Comparison of ENCODE assay signal across 9 cellular contexts in the genomic region with DNA sequence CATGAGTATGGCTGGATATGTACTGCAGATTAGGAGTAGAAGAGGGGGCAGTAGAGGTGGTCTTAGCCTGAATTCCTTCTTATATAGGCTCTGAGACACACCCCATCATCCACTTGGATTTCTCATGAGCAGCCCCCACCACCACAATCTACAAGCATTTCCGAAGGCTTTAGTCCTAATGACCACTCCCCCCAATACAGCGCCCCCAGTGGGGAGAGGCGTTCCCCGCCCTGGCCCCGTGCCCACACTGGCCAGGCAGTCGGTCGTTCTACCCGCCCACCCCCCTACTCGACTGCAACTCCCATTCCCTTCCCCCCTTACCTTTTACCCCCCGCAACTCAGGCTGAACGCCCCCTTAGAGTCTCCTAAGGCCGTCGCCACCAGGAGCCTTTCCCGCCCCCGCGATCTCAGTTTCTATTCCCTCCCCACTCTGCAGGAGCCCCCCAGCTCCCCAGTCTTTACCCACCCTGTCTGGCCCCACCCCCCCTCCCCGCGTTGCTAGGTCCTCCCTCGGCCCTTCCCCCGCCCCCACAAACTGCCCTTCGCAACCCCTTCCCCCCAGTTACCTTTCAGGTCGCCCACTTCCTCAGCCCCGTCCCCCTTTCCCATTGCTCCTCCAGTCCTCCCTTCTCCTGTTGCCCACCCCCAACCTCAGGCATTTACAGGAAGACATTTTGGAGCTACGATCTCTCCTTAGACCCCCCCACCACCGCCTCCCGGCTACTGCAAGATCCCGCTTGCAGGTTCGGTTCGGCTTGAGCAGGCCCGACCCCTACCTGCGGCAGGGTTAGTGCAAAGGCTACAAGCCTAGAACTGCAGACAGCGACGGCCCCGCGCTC. TPM values are rescaled to one million over a fixed set of nuclear protein-coding genes. Genes with fewer than 3 reads are reported as not detected.
DNase-seq lines count a peak whose midpoint lies in the region; ATAC-seq and TF ChIP-seq lines count a peak whose summit lies in the region.
"Had no signal": no experiment of that assay in that cellular context is flagged by ENCODE, and none has a peak within 500 bp of the region (broad histone marks: within the 10 kb centered on the region; RNA-seq: fewer than 3 reads in every experiment).

No MANE protein-coding gene starts in this region.

- no peaks in the 10 kb centered on the region for H3K9me3 ChIP-seq in right lobe of liver

- no peaks in the 10 kb centered on the region for H3K9me3 Mint-ChIP-seq in stimulated activated naive B cell treated with anti-CD40 and anti-IgM and Interleukin-4, amounts not matched to agents 10 μg/mL and 1 μg/mL and 100 μg/mL, for 72 hours

- peaks cover 0 to 6% of the 10 kb centered on the region in 2 donors for H3K27me3 ChIP-seq in right lobe of liver

- DNase-seq in DMS79 (lab: John Stamatoyannopoulos, UW): peak; percentile 1
- DNase-seq in HuH-7.5 (ENCODE audit: low spot score): peak; percentile 48
- peak; percentile 64 for DNase-seq in UCSD-AML1 (lab: John Stamatoyannopoulos, UW; ENCODE audit: unreplicated experiment)
- peak in 1 of 3 donors; percentile 35 for DNase-seq in right lobe of liver
- DNase-seq in stimulated activated naive B cell treated with anti-CD40 and anti-IgM and Interleukin-4, amounts not matched to agents 10 μg/mL and 1 μg/mL and 100 μg/mL, for 72 hours: peak; percentile 29

- H3K27me3 Mint-ChIP-seq in stimulated activated naive B cell treated with anti-CD40 and anti-IgM and Interleukin-4, amounts not matched to agents 10 μg/mL and 1 μg/mL and 100 μg/mL, for 72 hours: no peaks in the 10 kb centered on the region

- no peak for TF ChIP-seq POLR2A in right lobe of liver (IDR thresholded peaks at IDR 0.05)

- H3K36me3 Mint-ChIP-seq in stimulated activated naive B cell treated with anti-CD40 and anti-IgM and Interleukin-4, amounts not matched to agents 10 μg/mL and 1 μg/mL and 100 μg/mL, for 72 hours: peaks cover 12 to 17% of the 10 kb centered on the region in 2 donors

- peaks cover 17 to 32% of the 10 kb centered on the region in 2 donors for H3K4me1 Mint-ChIP-seq in stimulated activated naive B cell treated with anti-CD40 and anti-IgM and Interleukin-4, amounts not matched to agents 10 μg/mL and 1 μg/mL and 100 μg/mL, for 72 hours

- peak; percentile 18 to 37 (median 22) for TF ChIP-seq CTCF in right lobe of liver (IDR thresholded peaks at IDR 0.05)

- WGBS in right lobe of liver (ENCODE audit: insufficient coverage, low coverage, low lambda C conversion rate, missing lambda C conversion rate): 22% methylated on average over 26 of the region's 35 CpGs

- intact Hi-C loops in right lobe of liver (cut with DNase I): no loop called here

- peak overlapping the region; percentile 59 to 71 (median 59) for H3K4me3 ChIP-seq in right lobe of liver

- H3K36me3 ChIP-seq in right lobe of liver: peaks cover 0 to 7% (median 0%) of the 10 kb centered on the region in 4 donors

- H3K4me1 ChIP-seq in right lobe of liver: peaks cover 0 to 5% (median 0%) of the 10 kb centered on the region in 4 donors

- ATAC-seq in right lobe of liver (no peak), GM21737 (IDR thresholded peaks at IDR 0.05; ENCODE audit: unreplicated experiment) (no peak), HG03097 (IDR thresholded peaks at IDR 0.05; ENCODE audit: low FRiP score, unreplicated experiment) (no peak)
- ATAC-seq in stimulated activated naive B cell treated with anti-CD40 and anti-IgM and Interleukin-4, amounts not matched to agents 10 μg/mL and 1 μg/mL and 100 μg/mL, for 72 hours (replicated peaks): no peak

- H3K27ac Mint-ChIP-seq in stimulated activated naive B cell treated with anti-CD40 and anti-IgM and Interleukin-4, amounts not matched to agents 10 μg/mL and 1 μg/mL and 100 μg/mL, for 72 hours: peak overlapping the region; percentile 97

- H3K27ac ChIP-seq in cingulate gyrus (ENCODE audit: low read depth, low read length) (peak overlapping the region; percentile 41), right lobe of liver (peak overlapping the region; percentile 57 to 68 (median 59))

- peak overlapping the region; percentile 89 for H3K4me3 Mint-ChIP-seq in stimulated activated naive B cell treated with anti-CD40 and anti-IgM and Interleukin-4, amounts not matched to agents 10 μg/mL and 1 μg/mL and 100 μg/mL, for 72 hours

RNA-seq across cellular contexts. Expression of a gene that starts 0.5 kb away (rescaled TPM):
- 10 to 100 TPM in 3 of 6 experiments, 1 to 10 TPM in 3; 8.2 to 13.7 (median 10.1) TPM for total RNA-seq in right lobe of liver

RNA-seq across cellular contexts. Expression of a gene that starts 30.0 kb away (rescaled TPM):
- total RNA-seq in right lobe of liver: 100 to 1,000 TPM in 2 of 6 experiments, 10 to 100 TPM in 4; 92.9 to 113 (median 98.4) TPM

RNA-seq across cellular contexts. Expression of a gene that starts 30.4 kb away (rescaled TPM):
- 100 to 1,000 TPM; 120 to 329 (median 205) TPM for total RNA-seq in right lobe of liver
- total RNA-seq: activated CD8-positive, alpha-beta memory T cell treated with anti-CD3 and anti-CD28 coated beads for 36 hours had no signal

RNA-seq across cellular contexts. Expression of a gene that starts 48.1 kb away (rescaled TPM):
- under 1 TPM; 0.31 to 0.92 (median 0.66) TPM for total RNA-seq in right lobe of liver
